26 cellular contexts compared by ENCODE assay signal in genomic region chr22:25783856-25784255, GRCh38. TPM values are rescaled to one million over a fixed set of nuclear protein-coding genes. Genes with fewer than 3 reads are reported as not detected.
"Had no signal": no experiment of that assay in that cellular context is flagged by ENCODE, and none has a peak within 500 bp of the region (broad histone marks: within the 10 kb centered on the region; RNA-seq: fewer than 3 reads in every experiment).

No MANE protein-coding gene starts in this region.

- ATAC-seq: naive thymus-derived CD4-positive, alpha-beta T cell; natural killer cell; pancreas; right cardiac atrium; right lobe of liver; stimulated activated naive B cell treated with anti-CD40 and anti-IgM and Interleukin-4, amounts not matched to agents 10 μg/mL and 1 μg/mL and 100 μg/mL, for 72 hours had no signal

- H3K4me1 ChIP-seq: neural progenitor cell, pancreas, prostate gland, right lobe of liver, stomach, thyroid gland, tibial nerve, upper lobe of left lung, uterus had no signal

- DNase-seq: naive thymus-derived CD4-positive, alpha-beta T cell; natural killer cell; nucleus accumbens; pancreas; right cardiac atrium; right lobe of liver; small intestine; stimulated activated CD4-positive, alpha-beta T cell treated with anti-CD3 and anti-CD28 coated beads, Interleukin-15, amount 100 ng/mL, for 24 hours; stimulated activated CD4-positive, alpha-beta T cell treated with anti-CD3 and anti-CD28 coated beads, Interleukin-2, amount 100 ng/mL, for 24 hours; stimulated activated CD4-positive, alpha-beta T cell treated with anti-CD3 and anti-CD28 coated beads, Interleukin-2, amount 100 ng/mL, for 48 hours; stimulated activated CD4-positive, alpha-beta T cell treated with anti-CD3 and anti-CD28 coated beads, Interleukin-4, amount 100 ng/mL, for 24 hours; stimulated activated naive B cell treated with anti-CD40 and anti-IgM and Interleukin-4, amounts not matched to agents 10 μg/mL and 1 μg/mL and 100 μg/mL, for 72 hours; stimulated activated naive CD4-positive, alpha-beta T cell treated with Interleukin-2 at 50 U/mL for 16 hours; stomach; thyroid gland; trophoblast cell; upper lobe of left lung; uterus had no signal

- H3K9ac ChIP-seq: neural progenitor cell had no signal

- H3K27ac ChIP-seq: neural progenitor cell, neutrophil, pancreas, prostate gland, right lobe of liver, sigmoid colon, stomach, thoracic aorta, thyroid gland, tibial nerve, upper lobe of left lung, uterus had no signal

- H3K4me3 ChIP-seq: neural progenitor cell, pancreas, prostate gland, right lobe of liver, sigmoid colon, stomach, thoracic aorta, thyroid gland, tibial nerve, upper lobe of left lung, uterus had no signal

- H3K36me3 ChIP-seq: neural progenitor cell, neutrophil, pancreas, prostate gland, right lobe of liver, sigmoid colon, stomach, thyroid gland, tibial nerve, upper lobe of left lung, uterus had no signal

- H2AFZ ChIP-seq: neural progenitor cell had no signal

- H3K4me2 ChIP-seq: neural progenitor cell had no signal

- H3K27me3 ChIP-seq: neural progenitor cell, pancreas, right lobe of liver, sigmoid colon, thyroid gland, tibial nerve, upper lobe of left lung, uterus had no signal

- H3K9me3 ChIP-seq: neutrophil, pancreas, prostate gland, right lobe of liver, sigmoid colon, stomach, thoracic aorta, thyroid gland, tibial nerve, upper lobe of left lung, uterus had no signal

RNA-seq across cellular contexts. Expression of gene MYO18B, which starts 41.9 kb away (rescaled TPM):
- total RNA-seq: osteocyte, renal cortical epithelial cell had no signal
- polyA plus RNA-seq: naive thymus-derived CD4-positive, alpha-beta T cell had no signal
